11 cellular contexts compared by ENCODE assay signal in genomic region chr15:92429378-92430066, GRCh38. TPM values are rescaled to one million over a fixed set of nuclear protein-coding genes. Genes with fewer than 3 reads are reported as not detected.
A peak's percentile ranks its signal among the peaks of the same experiment; 100 is the strongest.
DNase-seq lines count a peak whose midpoint lies in the region; ATAC-seq and TF ChIP-seq lines count a peak whose summit lies in the region.
"Had no signal": no experiment of that assay in that cellular context is flagged by ENCODE, and none has a peak within 500 bp of the region (broad histone marks: within the 10 kb centered on the region; RNA-seq: fewer than 3 reads in every experiment).

No MANE protein-coding gene starts in this region.

- no peaks in the 10 kb centered on the region for H3K27me3 ChIP-seq in MG63

- peak; percentile 82 for DNase-seq in Daoy (ENCODE audit: low read depth)
- peak; percentile 86 for DNase-seq in MG63
- DNase-seq in astrocyte of the hippocampus (ENCODE audit: low read depth, low spot score), result peak; percentile 88
- DNase-seq in left kidney (ENCODE audit: low read depth, low spot score), result peak; percentile 26
- no peak for DNase-seq in ecto neural progenitor cell (ENCODE audit: low spot score)
- no peak for DNase-seq in GM10266 (ENCODE audit: extremely low spot score)
- DNase-seq: activated T-cell treated with anti-CD3 and anti-CD28 coated beads, Interleukin-2, amount 50 U/mL, for 72 hours; natural killer cell; T-helper 1 cell had no signal

- H3K36me3 ChIP-seq in MG63, result no peaks in the 10 kb centered on the region

- H3K9me3 ChIP-seq in MG63, result no peaks in the 10 kb centered on the region

- ATAC-seq in HG02938 (IDR thresholded peaks at IDR 0.05; ENCODE audit: unreplicated experiment), result no peak
- ATAC-seq in HG02840 (IDR thresholded peaks at IDR 0.05; ENCODE audit: low FRiP score, unreplicated experiment), result no peak
- ATAC-seq: activated T-cell treated with anti-CD3 and anti-CD28 coated beads, Interleukin-2, amount 50 U/mL, for 72 hours; natural killer cell had no signal

- no peak overlapping the region for H3K4me3 ChIP-seq in MG63

- TF ChIP-seq CTCF in GM10266 (IDR thresholded peaks at IDR 0.05; ENCODE audit: control insufficient read depth, insufficient read depth, low read depth, missing control alignments), result no peak

RNA-seq across cellular contexts. Expression of gene ST8SIA2, which starts 35.8 kb away (rescaled TPM):
- total RNA-seq in Daoy (2014; rRNA removed; shearing (Covaris generic)), result 2.9 and 6.4 TPM in 2 replicates
- not detected in 2 replicates for total RNA-seq in MG63 (2014; rRNA removed; shearing (Covaris generic); ENCODE audit: low replicate concordance)
- total RNA-seq: activated T-cell treated with anti-CD3 and anti-CD28 coated beads, Interleukin-2, amount 50 U/mL, for 72 hours; natural killer cell had no signal

Comparison
In these comparisons a context has a peak if more than half of its experiments do, and no peak if none do; other contexts are left out.
1. DNase-seq: peak in Daoy (single experiment), MG63 (single experiment), astrocyte of the hippocampus (single experiment) and left kidney (single experiment); none in ecto neural progenitor cell (single experiment) and GM10266 (single experiment).